In the genomic region with DNA sequence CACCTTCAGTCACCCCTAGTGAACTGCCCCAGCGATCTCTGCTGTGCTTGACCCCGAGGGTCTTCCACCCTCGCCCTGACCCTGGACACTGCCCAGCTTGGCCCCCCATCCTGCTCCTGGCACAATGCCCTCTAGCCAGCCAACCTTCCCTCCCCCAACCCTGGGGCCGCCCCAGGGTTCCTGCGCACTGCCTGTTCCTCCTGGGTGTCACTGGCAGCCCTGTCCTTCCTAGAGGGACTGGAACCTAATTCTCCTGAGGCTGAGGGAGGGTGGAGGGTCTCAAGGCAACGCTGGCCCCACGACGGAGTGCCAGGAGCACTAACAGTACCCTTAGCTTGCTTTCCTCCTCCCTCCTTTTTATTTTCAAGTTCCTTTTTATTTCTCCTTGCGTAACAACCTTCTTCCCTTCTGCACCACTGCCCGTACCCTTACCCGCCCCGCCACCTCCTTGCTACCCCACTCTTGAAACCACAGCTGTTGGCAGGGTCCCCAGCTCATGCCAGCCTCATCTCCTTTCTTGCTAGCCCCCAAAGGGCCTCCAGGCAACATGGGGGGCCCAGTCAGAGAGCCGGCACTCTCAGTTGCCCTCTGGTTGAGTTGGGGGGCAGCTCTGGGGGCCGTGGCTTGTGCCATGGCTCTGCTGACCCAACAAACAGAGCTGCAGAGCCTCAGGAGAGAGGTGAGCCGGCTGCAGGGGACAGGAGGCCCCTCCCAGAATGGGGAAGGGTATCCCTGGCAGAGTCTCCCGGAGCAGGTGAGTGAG, we compare ENCODE assay signal across 1 cellular context.
TF ChIP-seq lines count a peak whose summit lies in the region.

A gene with protein sequence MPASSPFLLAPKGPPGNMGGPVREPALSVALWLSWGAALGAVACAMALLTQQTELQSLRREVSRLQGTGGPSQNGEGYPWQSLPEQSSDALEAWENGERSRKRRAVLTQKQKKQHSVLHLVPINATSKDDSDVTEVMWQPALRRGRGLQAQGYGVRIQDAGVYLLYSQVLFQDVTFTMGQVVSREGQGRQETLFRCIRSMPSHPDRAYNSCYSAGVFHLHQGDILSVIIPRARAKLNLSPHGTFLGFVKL (plus strand): TSS at position 207 of the 763 bp plus-strand sequence. CDS start 290 bp downstream, at position 497.

TF ChIP-seq in H1, 55 proteins besides CTCF, POLR2A, EP300 and RAD21 (continued from another document):
- TF ChIP-seq, protein P1, sequence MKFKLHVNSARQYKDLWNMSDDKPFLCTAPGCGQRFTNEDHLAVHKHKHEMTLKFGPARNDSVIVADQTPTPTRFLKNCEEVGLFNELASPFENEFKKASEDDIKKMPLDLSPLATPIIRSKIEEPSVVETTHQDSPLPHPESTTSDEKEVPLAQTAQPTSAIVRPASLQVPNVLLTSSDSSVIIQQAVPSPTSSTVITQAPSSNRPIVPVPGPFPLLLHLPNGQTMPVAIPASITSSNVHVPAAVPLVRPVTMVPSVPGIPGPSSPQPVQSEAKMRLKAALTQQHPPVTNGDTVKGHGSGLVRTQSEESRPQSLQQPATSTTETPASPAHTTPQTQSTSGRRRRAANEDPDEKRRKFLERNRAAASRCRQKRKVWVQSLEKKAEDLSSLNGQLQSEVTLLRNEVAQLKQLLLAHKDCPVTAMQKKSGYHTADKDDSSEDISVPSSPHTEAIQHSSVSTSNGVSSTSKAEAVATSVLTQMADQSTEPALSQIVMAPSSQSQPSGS (IDR thresholded peaks at IDR 0.05; ENCODE audit: low read length) = no peak
- no peak for TF ChIP-seq CBX8 (IDR thresholded peaks at IDR 0.05; ENCODE audit: borderline replicate concordance, low read depth, low read length)
